In genomic region chr2:170260188-170260587, GRCh38 we compare ENCODE assay signal across 29 cellular contexts.
"Had no signal": no experiment of that assay in that cellular context is flagged by ENCODE, and none has a peak within 500 bp of the region (broad histone marks: within the 10 kb centered on the region; RNA-seq: fewer than 3 reads in every experiment).

No MANE protein-coding gene starts in this region.

- H3K27ac Mint-ChIP-seq: natural killer cell; nephron; neural progenitor cell; progenitor cell of endocrine pancreas; stimulated activated effector memory CD8-positive, alpha-beta T cell treated with anti-CD3 and anti-CD28 coated beads, Interleukin-12 subunit alpha, Interleukin-12 subunit beta, amount 100 ng/mL, for 72 hours; stimulated activated naive B cell treated with anti-CD40 and anti-IgM and Interleukin-4, amounts not matched to agents 10 μg/mL and 1 μg/mL and 100 μg/mL, for 72 hours; stimulated activated naive CD8-positive, alpha-beta T cell treated with anti-CD3 and anti-CD28 coated beads, Interleukin-15, amount 100 ng/mL, for 72 hours; type B pancreatic cell had no signal

- FAIRE-seq: small intestine had no signal

- H3K27me3 Mint-ChIP-seq: progenitor cell of endocrine pancreas had no signal

- H3K27me3 ChIP-seq: neural progenitor cell, ovary, right lobe of liver, sigmoid colon, suprapubic skin, testis, tibial artery, transverse colon, upper lobe of right lung, uterus had no signal

- H3K4me1 ChIP-seq: neural progenitor cell, parathyroid adenoma, psoas muscle, right lobe of liver, sigmoid colon, suprapubic skin, testis, tibial artery, transverse colon, upper lobe of right lung, uterus had no signal

- H3K4me2 ChIP-seq: neural progenitor cell had no signal

- H3K36me3 Mint-ChIP-seq: natural killer cell; neural progenitor cell; stimulated activated effector memory CD8-positive, alpha-beta T cell treated with anti-CD3 and anti-CD28 coated beads, Interleukin-12 subunit alpha, Interleukin-12 subunit beta, amount 100 ng/mL, for 72 hours; stimulated activated naive B cell treated with anti-CD40 and anti-IgM and Interleukin-4, amounts not matched to agents 10 μg/mL and 1 μg/mL and 100 μg/mL, for 72 hours; type B pancreatic cell had no signal

- H3K4me3 Mint-ChIP-seq: natural killer cell; nephron; neural progenitor cell; stimulated activated effector memory CD8-positive, alpha-beta T cell treated with anti-CD3 and anti-CD28 coated beads, Interleukin-12 subunit alpha, Interleukin-12 subunit beta, amount 100 ng/mL, for 72 hours; stimulated activated naive B cell treated with anti-CD40 and anti-IgM and Interleukin-4, amounts not matched to agents 10 μg/mL and 1 μg/mL and 100 μg/mL, for 72 hours; stimulated activated naive CD8-positive, alpha-beta T cell treated with anti-CD3 and anti-CD28 coated beads, Interleukin-15, amount 100 ng/mL, for 72 hours; type B pancreatic cell had no signal

- H3K79me2 ChIP-seq: parathyroid adenoma had no signal

- ATAC-seq: natural killer cell; psoas muscle; right cardiac atrium; right lobe of liver; stimulated activated effector memory CD8-positive, alpha-beta T cell treated with anti-CD3 and anti-CD28 coated beads, Interleukin-12 subunit alpha, Interleukin-12 subunit beta, amount 100 ng/mL, for 72 hours; stimulated activated naive B cell treated with anti-CD40 and anti-IgM and Interleukin-4, amounts not matched to agents 10 μg/mL and 1 μg/mL and 100 μg/mL, for 72 hours; stimulated activated naive CD8-positive, alpha-beta T cell treated with anti-CD3 and anti-CD28 coated beads, Interleukin-15, amount 100 ng/mL, for 72 hours; stimulated activated naive CD8-positive, alpha-beta T cell treated with anti-CD3 and anti-CD28 coated beads, Interleukin-15, Interleukin-2, amounts not matched to agents 100 U/mL and 50 U/mL, for 24 hours; upper lobe of right lung had no signal

- H2AFZ ChIP-seq: neural progenitor cell, parathyroid adenoma had no signal

- H3K9ac ChIP-seq: neural progenitor cell, parathyroid adenoma had no signal

- H3K27ac ChIP-seq: neural progenitor cell, ovary, parathyroid adenoma, psoas muscle, right lobe of liver, sigmoid colon, suprapubic skin, testis, tibial artery, transverse colon, upper lobe of right lung, uterus had no signal

- DNase-seq: natural killer cell; occipital lobe; ovary; posterior cingulate gyrus; psoas muscle; right cardiac atrium; right lobe of liver; sigmoid colon; small intestine; stimulated activated CD4-positive, alpha-beta T cell treated with anti-CD3 and anti-CD28 coated beads, Interleukin-15, amount 100 ng/mL, for 24 hours; stimulated activated CD4-positive, alpha-beta T cell treated with anti-CD3 and anti-CD28 coated beads, Interleukin-2, amount 100 ng/mL, for 24 hours; stimulated activated CD4-positive, alpha-beta T cell treated with anti-CD3 and anti-CD28 coated beads, Interleukin-2, amount 100 ng/mL, for 48 hours; stimulated activated CD4-positive, alpha-beta T cell treated with anti-CD3 and anti-CD28 coated beads, Interleukin-4, amount 100 ng/mL, for 24 hours; stimulated activated naive B cell treated with anti-CD40 and anti-IgM and Interleukin-4, amounts not matched to agents 10 μg/mL and 1 μg/mL and 100 μg/mL, for 72 hours; stimulated activated naive CD8-positive, alpha-beta T cell treated with anti-CD3 and anti-CD28 coated beads, Interleukin-15, amount 100 ng/mL, for 72 hours; stimulated activated naive CD8-positive, alpha-beta T cell treated with anti-CD3 and anti-CD28 coated beads, Interleukin-15, Interleukin-2, amounts not matched to agents 100 U/mL and 50 U/mL, for 24 hours; substantia nigra; testis; tibial artery; transverse colon; upper lobe of right lung; uterus had no signal

- H3K9me3 ChIP-seq: ovary, right lobe of liver, sigmoid colon, suprapubic skin, testis, transverse colon, upper lobe of right lung, uterus had no signal

- H3K36me3 ChIP-seq: neural progenitor cell, ovary, right lobe of liver, sigmoid colon, suprapubic skin, tibial artery, transverse colon, upper lobe of right lung, uterus had no signal

- H3K4me3 ChIP-seq: neural progenitor cell, ovary, psoas muscle, right lobe of liver, sigmoid colon, suprapubic skin, testis, tibial artery, transverse colon, upper lobe of right lung, uterus had no signal

- H3K4me1 Mint-ChIP-seq: natural killer cell; nephron; neural progenitor cell; stimulated activated effector memory CD8-positive, alpha-beta T cell treated with anti-CD3 and anti-CD28 coated beads, Interleukin-12 subunit alpha, Interleukin-12 subunit beta, amount 100 ng/mL, for 72 hours; stimulated activated naive B cell treated with anti-CD40 and anti-IgM and Interleukin-4, amounts not matched to agents 10 μg/mL and 1 μg/mL and 100 μg/mL, for 72 hours; stimulated activated naive CD8-positive, alpha-beta T cell treated with anti-CD3 and anti-CD28 coated beads, Interleukin-15, amount 100 ng/mL, for 72 hours had no signal
